ENCODE assay signal across 10 cellular contexts in the genomic region with DNA sequence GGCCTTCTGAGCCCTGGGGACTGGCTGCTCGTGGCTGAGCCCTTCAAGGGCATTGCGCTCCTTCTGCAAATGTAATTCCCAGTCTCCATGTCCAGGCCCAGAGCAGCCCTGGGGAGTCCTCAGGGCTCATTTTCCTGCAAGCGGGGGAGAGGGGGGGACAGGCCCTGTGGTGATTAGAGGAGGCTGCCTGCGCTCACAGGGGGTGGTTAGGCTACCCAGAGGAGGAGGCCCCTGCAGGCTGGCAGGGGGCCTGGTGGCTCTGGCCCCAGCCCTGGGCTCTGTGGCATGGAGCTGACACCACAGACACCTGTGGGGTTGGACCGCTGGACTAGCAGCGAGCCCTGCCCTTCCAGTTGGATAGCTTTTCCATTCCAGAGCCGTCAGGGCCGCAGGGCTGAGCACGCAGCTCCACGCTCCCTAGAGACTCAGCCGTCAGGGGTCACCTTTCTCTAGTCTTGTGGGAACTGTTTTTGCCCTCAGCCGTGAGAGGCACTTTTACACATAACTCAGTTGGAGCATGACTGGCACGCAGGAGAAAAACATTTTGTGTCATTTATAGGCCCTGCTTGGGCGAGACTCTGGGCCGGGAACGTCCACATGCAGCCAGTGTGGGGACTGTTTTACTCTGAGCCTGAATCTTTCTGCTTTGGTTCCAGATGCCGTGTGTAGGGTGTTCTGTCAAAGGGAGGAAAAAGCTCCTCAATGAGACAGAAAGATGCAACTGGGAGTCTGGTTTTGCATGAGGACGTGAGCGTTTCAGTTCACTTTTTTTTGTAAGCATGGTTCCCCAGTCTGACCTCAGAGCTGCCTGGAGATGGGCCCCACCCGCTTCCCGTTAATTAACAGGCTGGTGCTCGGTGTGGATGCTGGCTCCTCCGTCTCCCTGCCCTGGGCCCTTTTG. TPM values are rescaled to one million over a fixed set of nuclear protein-coding genes. Genes with fewer than 3 reads are reported as not detected.
DNase-seq lines count a peak whose midpoint lies in the region; ATAC-seq and TF ChIP-seq lines count a peak whose summit lies in the region.
"Had no signal": no experiment of that assay in that cellular context is flagged by ENCODE, and none has a peak within 500 bp of the region (broad histone marks: within the 10 kb centered on the region; RNA-seq: fewer than 3 reads in every experiment).

No MANE protein-coding gene starts in this region.

- peak overlapping the region; percentile 50 for H3K27ac Mint-ChIP-seq in neural progenitor cell
- H3K27ac Mint-ChIP-seq in CD4-positive, alpha-beta memory T cell = no peak overlapping the region
- H3K27ac Mint-ChIP-seq: stimulated activated naive CD8-positive, alpha-beta T cell treated with anti-CD3 and anti-CD28 coated beads, Interleukin-15, Interleukin-2, amounts not matched to agents 100 ng/mL and 50 ng/mL, for 24 hours had no signal

- intact Hi-C loops in CD4-positive, alpha-beta memory T cell (cut with micrococcal nuclease) = no loop called here

- TF ChIP-seq CTCF in neural progenitor cell (IDR thresholded peaks at IDR 0.05) = no peak

- H3K4me1 Mint-ChIP-seq in neural progenitor cell = peaks cover 53% of the 10 kb centered on the region
- no peaks in the 10 kb centered on the region for H3K4me1 Mint-ChIP-seq in CD4-positive, alpha-beta memory T cell

- peaks cover 50% of the 10 kb centered on the region for H3K4me1 ChIP-seq in adipocyte (ENCODE audit: control insufficient read depth, insufficient read depth, low read length)
- H3K4me1 ChIP-seq in neural progenitor cell = peaks cover 8% of the 10 kb centered on the region
- H3K4me1 ChIP-seq in CD4-positive, alpha-beta memory T cell (ENCODE audit: insufficient read depth, low read length) = no peaks in the 10 kb centered on the region

- H3K79me2 ChIP-seq in neural progenitor cell (ENCODE audit: low read depth) = no peaks in the 10 kb centered on the region

- peak; percentile 16 for DNase-seq in NCI-H2171 treated with DMSO at 0.1 percent for 48 hours (lab: John Stamatoyannopoulos, UW)
- no peak for DNase-seq in NCI-H2171 (lab: John Stamatoyannopoulos, UW)
- DNase-seq in adipocyte (ENCODE audit: low read depth) = no peak
- DNase-seq in neural progenitor cell (ENCODE audit: low spot score) = no peak
- DNase-seq in CD4-positive, alpha-beta memory T cell = no peak
- DNase-seq in ecto neural progenitor cell (ENCODE audit: low spot score) = no peak
- DNase-seq in NCI-H1092 (lab: John Stamatoyannopoulos, UW) = no peak

- no peaks in the 10 kb centered on the region for H3F3A ChIP-seq in neural progenitor cell (ENCODE audit: low read depth)

- H3K36me3 Mint-ChIP-seq in neural progenitor cell = peaks cover 27% of the 10 kb centered on the region
- H3K36me3 Mint-ChIP-seq in CD4-positive, alpha-beta memory T cell = no peaks in the 10 kb centered on the region

- H3K9ac ChIP-seq in adipocyte (ENCODE audit: low read length) (peak overlapping the region; percentile 36), neural progenitor cell (no peak overlapping the region)

- H3K27me3 Mint-ChIP-seq in neural progenitor cell (ENCODE audit: insufficient read depth, low read depth) = peaks cover 10% of the 10 kb centered on the region
- H3K27me3 Mint-ChIP-seq in CD4-positive, alpha-beta memory T cell = peaks cover 2% of the 10 kb centered on the region in 2 donors
- H3K27me3 Mint-ChIP-seq: stimulated activated naive CD8-positive, alpha-beta T cell treated with anti-CD3 and anti-CD28 coated beads, Interleukin-15, Interleukin-2, amounts not matched to agents 100 ng/mL and 50 ng/mL, for 24 hours had no signal

- no peaks in the 10 kb centered on the region for H3K9me3 ChIP-seq in adipocyte (ENCODE audit: control insufficient read depth, low read length)
- no peaks in the 10 kb centered on the region for H3K9me3 ChIP-seq in neural progenitor cell (ENCODE audit: low read depth)
- no peaks in the 10 kb centered on the region for H3K9me3 ChIP-seq in CD4-positive, alpha-beta memory T cell (ENCODE audit: control insufficient read depth in 1 of 2, low read length in 2 of 2)
- H3K9me3 ChIP-seq: A549 had no signal

- H3K27ac ChIP-seq in neural progenitor cell = no peak overlapping the region
- no peak overlapping the region for H3K27ac ChIP-seq in CD4-positive, alpha-beta memory T cell (ENCODE audit: low read depth, low read length)
- H3K27ac ChIP-seq: A549 had no signal

- POLR2A ChIA-PET in CD4-positive, alpha-beta memory T cell (lab: Charles Lee; ENCODE audit: partially characterized antibody) = no interaction called here

- peak overlapping the region; percentile 66 for H3K4me3 Mint-ChIP-seq in neural progenitor cell
- no peak overlapping the region for H3K4me3 Mint-ChIP-seq in CD4-positive, alpha-beta memory T cell
- H3K4me3 Mint-ChIP-seq: stimulated activated naive CD8-positive, alpha-beta T cell treated with anti-CD3 and anti-CD28 coated beads, Interleukin-15, Interleukin-2, amounts not matched to agents 100 ng/mL and 50 ng/mL, for 24 hours had no signal

- ATAC-seq in HG03108 (IDR thresholded peaks at IDR 0.05; ENCODE audit: unreplicated experiment) = peak; percentile 73
- ATAC-seq: A549 had no signal

- H3K36me3 ChIP-seq in adipocyte (ENCODE audit: control insufficient read depth, insufficient read depth, low read length, severe bottlenecking) (no peaks in the 10 kb centered on the region), neural progenitor cell (no peaks in the 10 kb centered on the region)
- H3K36me3 ChIP-seq in CD4-positive, alpha-beta memory T cell (ENCODE audit: insufficient read depth, low read length) = no peaks in the 10 kb centered on the region

- H3K4me3 ChIP-seq in adipocyte (ENCODE audit: low read length) (no peak overlapping the region), neural progenitor cell (no peak overlapping the region)
- no peak overlapping the region for H3K4me3 ChIP-seq in CD4-positive, alpha-beta memory T cell (ENCODE audit: low read length in 2 of 2)
- H3K4me3 ChIP-seq: A549 had no signal

- no peak overlapping the region for H3K4me2 ChIP-seq in neural progenitor cell
- H3K4me2 ChIP-seq: A549 had no signal

- no peak overlapping the region for H2AFZ ChIP-seq in neural progenitor cell (replicated peaks)

- no peaks in the 10 kb centered on the region for H3K27me3 ChIP-seq in adipocyte (replicated peaks; ENCODE audit: control insufficient read depth, insufficient read depth, low read length)
- H3K27me3 ChIP-seq in neural progenitor cell = no peaks in the 10 kb centered on the region
- H3K27me3 ChIP-seq in CD4-positive, alpha-beta memory T cell (ENCODE audit: insufficient read depth, low read length) = no peaks in the 10 kb centered on the region

- CTCF ChIA-PET in CD4-positive, alpha-beta memory T cell (lab: Charles Lee; ENCODE audit: partially characterized antibody) = no interaction called here

- H3K9me3 Mint-ChIP-seq in neural progenitor cell = no peaks in the 10 kb centered on the region
- H3K9me3 Mint-ChIP-seq in CD4-positive, alpha-beta memory T cell = peaks cover 0 to 2% (median 0%) of the 10 kb centered on the region in 8 donors
- H3K9me3 Mint-ChIP-seq: stimulated activated naive CD8-positive, alpha-beta T cell treated with anti-CD3 and anti-CD28 coated beads, Interleukin-15, Interleukin-2, amounts not matched to agents 100 ng/mL and 50 ng/mL, for 24 hours had no signal

- H4K20me1 ChIP-seq in neural progenitor cell (ENCODE audit: low read depth) = peaks cover 6% of the 10 kb centered on the region

RNA-seq across cellular contexts. Expression of a gene that starts 58.1 kb away (rescaled TPM):
- 7.3 and 24.0 TPM in 2 replicates for total RNA-seq in neural progenitor cell (ENCODE audit: low replicate concordance)
- total RNA-seq in CD4-positive, alpha-beta memory T cell = 1 to 10 TPM; 1.4 to 1.9 TPM
- under 1 TPM in 1 of 2 donors, not detected in 1; 0.61 TPM for polyA plus RNA-seq in CD4-positive, alpha-beta memory T cell
